31 cellular contexts compared by ENCODE assay signal in genomic region chr9:38214441-38214840, GRCh38.
"Had no signal": no experiment of that assay in that cellular context is flagged by ENCODE, and none has a peak within 500 bp of the region (broad histone marks: within the 10 kb centered on the region; RNA-seq: fewer than 3 reads in every experiment).

No MANE protein-coding gene starts in this region.

- H3K4me3 ChIP-seq: esophagus muscularis mucosa, left lung, lung, sigmoid colon, smooth muscle cell, thoracic aorta, upper lobe of left lung had no signal

- H3K27ac Mint-ChIP-seq: activated CD8-positive, alpha-beta T cell treated with anti-CD3 and anti-CD28 coated beads, Interleukin-2, amount 10 ng/mL, durations not matched to agents 7 days and 5 days; activated naive CD4-positive, alpha-beta T cell treated with anti-CD3 and anti-CD28 coated beads, Interleukin-2, amount 50 U/mL, for 24 hours; natural killer cell; progenitor cell of endocrine pancreas had no signal

- H3K9me3 Mint-ChIP-seq: activated naive CD4-positive, alpha-beta T cell treated with anti-CD3 and anti-CD28 coated beads, Interleukin-2, amount 50 U/mL, for 24 hours; natural killer cell had no signal

- H3K4me1 Mint-ChIP-seq: activated naive CD4-positive, alpha-beta T cell treated with anti-CD3 and anti-CD28 coated beads, Interleukin-2, amount 50 U/mL, for 24 hours had no signal

- H3K9me3 ChIP-seq: esophagus muscularis mucosa, left lung, thoracic aorta, upper lobe of left lung had no signal

- H3K27me3 ChIP-seq: esophagus muscularis mucosa, left lung, sigmoid colon, upper lobe of left lung had no signal

- H3K4me1 ChIP-seq: esophagus muscularis mucosa, left lung, sigmoid colon, upper lobe of left lung had no signal

- H3K27ac ChIP-seq: brain microvascular endothelial cell, esophagus muscularis mucosa, left lung, sigmoid colon, thoracic aorta, upper lobe of left lung, WERI-Rb-1 had no signal

- H3K36me3 ChIP-seq: brain microvascular endothelial cell, esophagus muscularis mucosa, left lung, sigmoid colon, thoracic aorta, upper lobe of left lung, WERI-Rb-1 had no signal

- H3K36me3 Mint-ChIP-seq: activated naive CD4-positive, alpha-beta T cell treated with anti-CD3 and anti-CD28 coated beads, Interleukin-2, amount 50 U/mL, for 24 hours; natural killer cell had no signal

- H3K4me2 ChIP-seq: smooth muscle cell had no signal

- DNase-seq: activated CD4-positive, alpha-beta T cell treated with anti-CD3 and anti-CD28 coated beads for 1 hour; activated CD4-positive, alpha-beta T cell treated with anti-CD3 and anti-CD28 coated beads, Interleukin-2, amount 50 U/mL, for 1 hour; activated CD8-positive, alpha-beta T cell treated with anti-CD3 and anti-CD28 coated beads, Interleukin-2, amount 10 ng/mL, durations not matched to agents 7 days and 5 days; activated gamma-delta T cell treated with Interleukin-2 at 50 U/mL for 16 hours; activated T-cell treated with anti-CD3 and anti-CD28 coated beads, Interleukin-2, amount 50 U/mL, for 1 hour; anterior cingulate cortex; brain microvascular endothelial cell; caudate nucleus; dermis blood vessel endothelial cell; effector memory CD4-positive, alpha-beta T cell; glutamatergic neuron; hippocampal formation; kidney glomerular epithelial cell; left lung; midbrain; natural killer cell; retina; sigmoid colon; stimulated activated CD4-positive, alpha-beta T cell treated with anti-CD3 and anti-CD28 coated beads, Interleukin-15, amount 100 ng/mL, for 24 hours; stimulated activated CD4-positive, alpha-beta T cell treated with anti-CD3 and anti-CD28 coated beads, Interleukin-2, amount 100 ng/mL, for 48 hours; stimulated activated CD8-positive, alpha-beta memory T cell treated with anti-CD3 and anti-CD28 coated beads, Interleukin-4, amount 100 ng/mL, for 48 hours; stimulated activated naive CD4-positive, alpha-beta T cell; T-helper 1 cell; upper lobe of left lung; WERI-Rb-1 had no signal

- H3K4me3 Mint-ChIP-seq: activated CD8-positive, alpha-beta T cell treated with anti-CD3 and anti-CD28 coated beads, Interleukin-2, amount 10 ng/mL, durations not matched to agents 7 days and 5 days; activated naive CD4-positive, alpha-beta T cell treated with anti-CD3 and anti-CD28 coated beads, Interleukin-2, amount 50 U/mL, for 24 hours; natural killer cell had no signal
